Comparison of ENCODE assay signal across 19 cellular contexts in genomic region chr9:41090386-41090785, GRCh38. TPM values are rescaled to one million over a fixed set of nuclear protein-coding genes. Genes with fewer than 3 reads are reported as not detected.
"Had no signal": no experiment of that assay in that cellular context is flagged by ENCODE, and none has a peak within 500 bp of the region (broad histone marks: within the 10 kb centered on the region; RNA-seq: fewer than 3 reads in every experiment).

No MANE protein-coding gene starts in this region.

RNA-seq across cellular contexts. Expression of gene FOXD4L6, which starts 38.1 kb away (rescaled TPM):
- total RNA-seq: hepatocyte; kidney; kidney epithelial cell; left colon; left lobe of liver; left ventricle myocardium inferior; left ventricle myocardium superior; lower leg skin; lower lobe of right lung; lung microvascular endothelial cell; mesenteric fat pad; mesothelial cell of epicardium; mononuclear cell; mucosa of descending colon; mucosa of gallbladder; naive thymus-derived CD4-positive, alpha-beta T cell had no signal
- polyA plus RNA-seq: hepatocyte; immature natural killer cell; keratinocyte; liver; naive thymus-derived CD4-positive, alpha-beta T cell had no signal
